In the genomic region with DNA sequence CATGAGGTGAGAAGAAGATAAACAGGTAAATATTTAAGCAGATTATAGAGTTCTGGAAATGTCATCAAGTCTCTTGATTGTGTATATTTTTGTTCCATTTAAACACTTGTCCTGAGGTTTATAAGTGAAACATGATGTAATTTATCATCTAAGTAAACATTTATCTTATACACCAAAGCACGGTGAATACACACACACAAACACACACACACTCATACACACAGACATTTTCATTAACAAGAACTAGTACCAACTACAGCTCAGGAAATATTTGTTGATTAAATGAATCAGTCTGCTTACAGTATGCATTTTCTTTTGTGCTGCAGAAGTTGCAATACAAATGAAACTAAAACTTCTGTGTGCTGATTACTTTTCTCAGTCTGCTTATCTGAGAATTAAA, we compare ENCODE assay signal across 22 cellular contexts.
"Had no signal": no experiment of that assay in that cellular context is flagged by ENCODE, and none has a peak within 500 bp of the region (broad histone marks: within the 10 kb centered on the region; RNA-seq: fewer than 3 reads in every experiment).

No MANE protein-coding gene starts in this region.

- H3K4me1 ChIP-seq: ascending aorta had no signal

- H3K27ac ChIP-seq: ascending aorta, body of pancreas, KMS-11, PC-9 had no signal

- H3K27me3 ChIP-seq: ascending aorta, body of pancreas, MG63 had no signal

- DNase-seq: activated CD4-positive, alpha-beta memory T cell treated with anti-CD3 and anti-CD28 coated beads for 36 hours; activated CD4-positive, alpha-beta T cell treated with anti-CD3 and anti-CD28 coated beads, Interleukin-2, amount 10 ng/mL, durations not matched to agents 7 days and 5 days; activated CD8-positive, alpha-beta memory T cell treated with anti-CD3 and anti-CD28 coated beads for 24 hours; activated effector memory CD4-positive, alpha-beta T cell treated with anti-CD3 and anti-CD28 coated beads, Interleukin-2, amount 50 U/mL, for 16 hours; activated naive CD4-positive, alpha-beta T cell treated with Interleukin-2 at 50 U/mL for 16 hours; activated naive CD8-positive, alpha-beta T cell treated with anti-CD3 and anti-CD28 coated beads, Interleukin-2, amount 50 U/mL, for 24 hours; activated T-cell treated with anti-CD3 and anti-CD28 coated beads, Interleukin-2, amount 50 U/mL, for 4 hours; amniotic stem cell; body of pancreas; central memory CD4-positive, alpha-beta T cell; MG63; MV-4-11; NCI-H1105 treated with DMSO at 0.1 percent for 48 hours; NCI-H1436 treated with DMSO at 0.1 percent for 48 hours; NCI-H1930; NCI-H526; PC-9; SHP77 treated with DMSO at 0.1 percent for 48 hours had no signal

- ATAC-seq: activated naive CD4-positive, alpha-beta T cell treated with anti-CD3 and anti-CD28 coated beads, Interleukin-2, amount 50 U/mL, for 72 hours; activated naive CD8-positive, alpha-beta T cell treated with anti-CD3 and anti-CD28 coated beads, Interleukin-2, amount 50 U/mL, for 24 hours; activated T-cell treated with anti-CD3 and anti-CD28 coated beads, Interleukin-2, amount 50 U/mL, for 4 hours; body of pancreas; WTC11 had no signal

- H3K36me3 ChIP-seq: ascending aorta, MG63 had no signal

- H3K4me3 ChIP-seq: ascending aorta, body of pancreas, MG63, PC-9 had no signal

- H3K9me3 ChIP-seq: ascending aorta, body of pancreas, MG63 had no signal
